8 cellular contexts compared by ENCODE assay signal in the genomic region with DNA sequence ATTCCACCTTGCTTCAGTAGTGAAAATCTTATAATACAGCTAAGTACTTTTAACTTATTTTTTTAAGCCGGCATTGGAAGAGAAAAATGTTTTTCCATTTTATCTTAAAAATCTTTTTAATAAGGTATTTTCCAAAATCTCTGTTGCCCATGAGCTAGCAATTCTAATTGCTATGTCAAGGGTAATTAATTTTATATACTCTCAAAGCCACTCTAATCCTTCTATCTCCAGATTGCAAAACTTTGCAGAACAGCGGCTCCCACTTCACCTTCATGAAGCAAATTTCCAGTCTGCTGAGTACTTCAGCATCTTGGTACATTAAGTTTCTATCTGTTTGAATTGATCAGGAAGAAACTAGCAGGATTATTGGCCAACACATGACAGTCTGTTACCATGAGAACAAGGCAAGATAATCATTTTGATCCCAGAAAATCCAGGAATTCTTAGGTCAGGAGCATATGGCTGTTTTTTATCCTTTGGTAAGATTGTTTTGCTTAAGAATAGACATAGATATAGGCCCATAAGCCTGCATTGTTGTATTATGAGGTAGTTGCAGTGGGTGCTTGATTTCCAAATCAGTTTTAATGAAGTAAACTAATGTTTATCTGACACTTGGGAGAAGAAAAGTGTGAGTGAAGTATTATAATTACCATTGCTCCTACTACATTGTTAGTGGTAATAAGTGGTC. TPM values are rescaled to one million over a fixed set of nuclear protein-coding genes. Genes with fewer than 3 reads are reported as not detected.
DNase-seq lines count a peak whose midpoint lies in the region; ATAC-seq and TF ChIP-seq lines count a peak whose summit lies in the region.

No MANE protein-coding gene starts in this region.

- H3K4me3 ChIP-seq in Caco-2 (ENCODE audit: low read depth, low read length) (no peak overlapping the region), KMS-11 (IDR thresholded peaks at IDR 0.05; ENCODE audit: insufficient read depth, low read depth, low read length) (peak overlapping the region; percentile 70), sigmoid colon (peak overlapping the region in 1 of 4 donors; percentile 15)

- no peak for TF ChIP-seq CTCF in Caco-2 (IDR thresholded peaks at IDR 0.05; ENCODE audit: insufficient read depth in 1 of 2, low read depth in 1 of 2, low read length in 1 of 2, severe bottlenecking in 1 of 2, unreplicated experiment in 1 of 2)
- TF ChIP-seq CTCF in KMS-11 (conservative IDR thresholded peaks at IDR 0.05; ENCODE audit: low read depth, low read length), result no peak
- TF ChIP-seq CTCF in chondrocyte (IDR thresholded peaks at IDR 0.05), result no peak
- TF ChIP-seq CTCF in nephron progenitor cell (IDR thresholded peaks at IDR 0.05), result no peak
- no peak for TF ChIP-seq CTCF in sigmoid colon (IDR thresholded peaks at IDR 0.05)

- H3K27ac ChIP-seq in KMS-11 (peak overlapping the region; percentile 87), sigmoid colon (peak overlapping the region in 2 of 4 donors; percentile 21 to 47)

- H3K4me1 Mint-ChIP-seq in Caco-2 (ENCODE audit: low read depth, unreplicated experiment) (peaks cover 18% of the 10 kb centered on the region), chondrocyte (ENCODE audit: low read depth) (peaks cover 86% of the 10 kb centered on the region), nephron progenitor cell (peaks cover 73% of the 10 kb centered on the region)

- POLR2A ChIA-PET in Caco-2 (lab: Charles Lee), result interaction anchor here (1.5 kb wide), 1 partner anchor 126 kb away, joined by 3 read pairs; a partner anchor contains a TSS

- peak overlapping the region; percentile 96 for H3K4me2 ChIP-seq in KMS-11

- H3K36me3 ChIP-seq in Caco-2 (ENCODE audit: control insufficient read depth, insufficient read depth, low read length), result no peaks in the 10 kb centered on the region
- peaks cover 34% of the 10 kb centered on the region for H3K36me3 ChIP-seq in KMS-11 (ENCODE audit: insufficient read depth)
- peaks cover 0 to 32% (median 3%) of the 10 kb centered on the region in 4 donors for H3K36me3 ChIP-seq in sigmoid colon

- peaks cover 100% of the 10 kb centered on the region for H3K79me2 ChIP-seq in KMS-11 (ENCODE audit: insufficient read depth, low read depth)

- WGBS in sigmoid colon, 2 donors, result 96 to 97% methylated on average over 2 of the region's 2 CpGs

- H3K9ac ChIP-seq in KMS-11, result peak overlapping the region; percentile 30; the same call in 1 of the 2 replicates

- DNase-seq in Caco-2 (no peak), chondrocyte (ENCODE audit: low spot score) (no peak), nephron progenitor cell (no peak), NCI-H2029 treated with DMSO at 0.1 percent for 48 hours (lab: John Stamatoyannopoulos, UW) (no peak), sigmoid colon (no peak), kidney tubule cell (ENCODE audit: low spot score) (no peak)

- H3K9me3 Mint-ChIP-seq in Caco-2 (ENCODE audit: unreplicated experiment) (no peaks in the 10 kb centered on the region), chondrocyte (ENCODE audit: low read depth) (no peaks in the 10 kb centered on the region), nephron progenitor cell (no peaks in the 10 kb centered on the region)

- H3K27me3 ChIP-seq in Caco-2 (replicated peaks; ENCODE audit: control insufficient read depth, insufficient read depth, low read length), result no peaks in the 10 kb centered on the region
- H3K27me3 ChIP-seq in KMS-11 (ENCODE audit: insufficient read depth, low read depth), result no peaks in the 10 kb centered on the region
- H3K27me3 ChIP-seq in sigmoid colon, result no peaks in the 10 kb centered on the region

- H3K4me1 ChIP-seq in Caco-2 (peaks cover 12% of the 10 kb centered on the region), KMS-11 (ENCODE audit: low read depth, poor library complexity, severe bottlenecking) (peaks cover 88% of the 10 kb centered on the region), sigmoid colon (peaks cover 0 to 93% (median 77%) of the 10 kb centered on the region in 4 donors)

- BruUV-seq in Caco-2 (replicated peaks; lab: Mats Ljungman, UMichigan), result no TSS peak

- H2AFZ ChIP-seq in KMS-11 (ENCODE audit: low read depth), result no peak overlapping the region

- no peak for TF ChIP-seq EP300 in sigmoid colon (IDR thresholded peaks at IDR 0.05)

- CTCF ChIA-PET in Caco-2 (lab: Charles Lee), result no interaction called here

- H4K20me1 ChIP-seq in KMS-11 (ENCODE audit: insufficient read depth), result peaks cover 92% of the 10 kb centered on the region

- TF ChIP-seq POLR2A in sigmoid colon (IDR thresholded peaks at IDR 0.05), result no peak

- ATAC-seq in GM19035 (IDR thresholded peaks at IDR 0.05; ENCODE audit: unreplicated experiment), result no peak

- H3K27me3 Mint-ChIP-seq in Caco-2 (ENCODE audit: insufficient read depth, unreplicated experiment) (no peaks in the 10 kb centered on the region), chondrocyte (ENCODE audit: low read depth) (no peaks in the 10 kb centered on the region), nephron progenitor cell (ENCODE audit: low read depth, poor library complexity) (no peaks in the 10 kb centered on the region)

- intact Hi-C loops in Caco-2 (cut with micrococcal nuclease; ENCODE audit: unreplicated experiment) (no loop called here), sigmoid colon (cut with DNase I) (no loop called here)

- H3K4me3 Mint-ChIP-seq in Caco-2 (ENCODE audit: unreplicated experiment) (no peak overlapping the region), chondrocyte (ENCODE audit: unreplicated experiment) (peak overlapping the region; percentile 49), nephron progenitor cell (peak overlapping the region; percentile 55)

- H3K36me3 Mint-ChIP-seq in Caco-2 (ENCODE audit: insufficient read depth, unreplicated experiment), result peaks cover 44% of the 10 kb centered on the region
- H3K36me3 Mint-ChIP-seq in chondrocyte (ENCODE audit: low read depth), result peaks cover 35% of the 10 kb centered on the region
- H3K36me3 Mint-ChIP-seq in nephron progenitor cell (ENCODE audit: low read depth), result peaks cover 39% of the 10 kb centered on the region

- peak overlapping the region; percentile 35 for H3K27ac Mint-ChIP-seq in Caco-2 (ENCODE audit: unreplicated experiment)
- peak overlapping the region; percentile 88 for H3K27ac Mint-ChIP-seq in chondrocyte (ENCODE audit: unreplicated experiment)
- peak overlapping the region; percentile 70 for H3K27ac Mint-ChIP-seq in nephron progenitor cell

- H3K9me3 ChIP-seq in Caco-2 (no peaks in the 10 kb centered on the region), sigmoid colon (no peaks in the 10 kb centered on the region)

RNA-seq across cellular contexts. Expression of a gene that starts 6.0 kb away (rescaled TPM):
- total RNA-seq in Caco-2 (2022), result 15.8 and 18.2 TPM in 2 replicates
- total RNA-seq in chondrocyte, result 65.3 to 90.5 TPM (median 65.3 TPM) in 3 replicates
- 10 to 100 TPM; 25.3 to 42.8 (median 27.0) TPM for total RNA-seq in sigmoid colon
- polyA plus RNA-seq in sigmoid colon, result 10 to 100 TPM; 12.2 to 26.6 (median 18.0) TPM

Comparison
In these comparisons a context has a peak if more than half of its experiments do, and no peak if none do; other contexts are left out.
1. H3K27ac Mint-ChIP-seq: peak in every context shown above with its lines; median percentile 88 in chondrocyte; 70 in nephron progenitor cell; 35 in Caco-2.